In genomic region chr5:79561525-79561893, GRCh38 we compare ENCODE assay signal across 10 cellular contexts. TPM values are rescaled to one million over a fixed set of nuclear protein-coding genes. Genes with fewer than 3 reads are reported as not detected.
DNase-seq lines count a peak whose midpoint lies in the region; ATAC-seq and TF ChIP-seq lines count a peak whose summit lies in the region.
"Had no signal": no experiment of that assay in that cellular context is flagged by ENCODE, and none has a peak within 500 bp of the region (broad histone marks: within the 10 kb centered on the region; RNA-seq: fewer than 3 reads in every experiment).

No MANE protein-coding gene starts in this region.

- TF ChIP-seq POLR2A in ovary (IDR thresholded peaks at IDR 0.05), result no peak

- intact Hi-C loops in ovary (cut with DNase I), result loop anchor here in 2 of 4 donors (10.0 kb wide), 2 partner anchors 293 to 523 kb away; no protein-coding TSS in a partner anchor

- 73 to 95% (median 81%) methylated on average over 3 of the region's 3 CpGs for WGBS in ovary, 3 donors

- no peak overlapping the region for H3K4me3 Mint-ChIP-seq in activated naive CD8-positive, alpha-beta T cell treated with anti-CD3 and anti-CD28 coated beads for 36 hours
- H3K4me3 Mint-ChIP-seq: B cell had no signal

- TF ChIP-seq CTCF in ovary (IDR thresholded peaks at IDR 0.05), result no peak

- H3K4me1 ChIP-seq in ovary (ENCODE audit: insufficient read depth), result no peaks in the 10 kb centered on the region

- DNase-seq in activated CD8-positive, alpha-beta memory T cell treated with anti-CD3 and anti-CD28 coated beads for 24 hours, result peak; percentile 79
- no peak for DNase-seq in activated CD8-positive, alpha-beta memory T cell treated with anti-CD3 and anti-CD28 coated beads, Interleukin-2, amount 50 U/mL, for 4 hours
- peak; percentile 33 for DNase-seq in activated naive CD8-positive, alpha-beta T cell treated with anti-CD3 and anti-CD28 coated beads for 36 hours
- peak; percentile 64 for DNase-seq in stimulated activated CD8-positive, alpha-beta memory T cell treated with anti-CD3 and anti-CD28 coated beads, Interleukin-4, amount 100 ng/mL, for 48 hours
- no peak for DNase-seq in superior temporal gyrus (ENCODE audit: extremely low spot score)
- DNase-seq in ovary, result no peak
- no peak for DNase-seq in NOMO-1 treated with DMSO at 0.1 percent for 48 hours (lab: John Stamatoyannopoulos, UW; ENCODE audit: unreplicated experiment)
- DNase-seq: right lobe of liver had no signal

- no peaks in the 10 kb centered on the region for H3K27me3 Mint-ChIP-seq in activated naive CD8-positive, alpha-beta T cell treated with anti-CD3 and anti-CD28 coated beads for 36 hours

- H3K27ac Mint-ChIP-seq in activated naive CD8-positive, alpha-beta T cell treated with anti-CD3 and anti-CD28 coated beads for 36 hours, result peak overlapping the region; percentile 99
- H3K27ac Mint-ChIP-seq: B cell had no signal

- TF ChIP-seq EP300 in ovary (IDR thresholded peaks at IDR 0.05), result no peak

- ATAC-seq in HG03354 (IDR thresholded peaks at IDR 0.05; ENCODE audit: poor library complexity, severe bottlenecking, unreplicated experiment), result peak; percentile 38

- H3K27ac ChIP-seq in ovary, result no peak overlapping the region
- H3K27ac ChIP-seq: right lobe of liver had no signal

- H3K9me3 ChIP-seq in ovary, result no peaks in the 10 kb centered on the region
- H3K9me3 ChIP-seq: right lobe of liver had no signal

- H3K36me3 ChIP-seq in ovary, result no peaks in the 10 kb centered on the region
- H3K36me3 ChIP-seq: right lobe of liver had no signal

- peaks cover 11% of the 10 kb centered on the region for H3K9me3 Mint-ChIP-seq in activated naive CD8-positive, alpha-beta T cell treated with anti-CD3 and anti-CD28 coated beads for 36 hours

- H3K36me3 Mint-ChIP-seq in activated naive CD8-positive, alpha-beta T cell treated with anti-CD3 and anti-CD28 coated beads for 36 hours, result peaks cover 22% of the 10 kb centered on the region

- H3K4me3 ChIP-seq in ovary, result no peak overlapping the region
- H3K4me3 ChIP-seq: right lobe of liver had no signal

- H3K4me1 Mint-ChIP-seq in activated naive CD8-positive, alpha-beta T cell treated with anti-CD3 and anti-CD28 coated beads for 36 hours, result peaks cover 39% of the 10 kb centered on the region

- H3K27me3 ChIP-seq in ovary, result no peaks in the 10 kb centered on the region
- H3K27me3 ChIP-seq: right lobe of liver had no signal

RNA-seq across cellular contexts. Expression of gene HOMER1, which starts 47.6 kb away (rescaled TPM):
- total RNA-seq in activated naive CD8-positive, alpha-beta T cell treated with anti-CD3 and anti-CD28 coated beads for 36 hours, result 10 to 100 TPM; 12.8 to 13.0 TPM
- total RNA-seq in ovary, result 10 to 100 TPM in 5 of 7 donors, 1 to 10 TPM in 2; 8.1 to 37.8 (median 11.8) TPM
- polyA plus RNA-seq in ovary, result 1 to 10 TPM; 1.8 to 2.8 TPM

RNA-seq across cellular contexts. Expression of gene TENT2, which starts 50.7 kb away (rescaled TPM):
- 10 to 100 TPM; 68.1 to 73.1 TPM for total RNA-seq in activated naive CD8-positive, alpha-beta T cell treated with anti-CD3 and anti-CD28 coated beads for 36 hours
- total RNA-seq in ovary, result 10 to 100 TPM; 65.5 to 98.1 (median 75.3) TPM
- polyA plus RNA-seq in ovary, result 10 to 100 TPM; 24.0 to 37.0 TPM

Comparison
In these comparisons a context has a peak if more than half of its experiments do, and no peak if none do; other contexts are left out.
1. DNase-seq: peak in activated CD8-positive, alpha-beta memory T cell treated with anti-CD3 and anti-CD28 coated beads for 24 hours (single experiment), activated naive CD8-positive, alpha-beta T cell treated with anti-CD3 and anti-CD28 coated beads for 36 hours (single experiment) and stimulated activated CD8-positive, alpha-beta memory T cell treated with anti-CD3 and anti-CD28 coated beads, Interleukin-4, amount 100 ng/mL, for 48 hours (single experiment); none in activated CD8-positive, alpha-beta memory T cell treated with anti-CD3 and anti-CD28 coated beads, Interleukin-2, amount 50 U/mL, for 4 hours (single experiment), superior temporal gyrus (single experiment), ovary (0 of 5) and NOMO-1 treated with DMSO at 0.1 percent for 48 hours (single experiment).